Comparison of ENCODE assay signal across 18 cellular contexts in the genomic region with DNA sequence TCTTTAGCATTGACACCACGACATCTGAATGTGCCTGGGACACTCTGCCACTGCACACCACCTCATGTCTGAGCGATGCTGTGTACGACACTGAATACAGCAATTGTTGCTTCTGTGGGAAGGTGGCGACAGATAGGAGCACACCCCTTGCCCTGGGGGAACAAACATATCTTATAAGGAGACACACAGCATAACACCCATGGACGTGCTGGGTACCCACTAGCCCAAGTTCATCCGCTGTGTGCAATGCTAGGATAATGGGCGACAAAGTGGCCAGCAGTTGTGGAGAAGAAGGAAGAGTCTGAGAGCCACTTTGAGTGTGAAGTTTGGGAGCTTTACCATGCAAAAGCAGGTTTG.
A peak's percentile ranks its signal among the peaks of the same experiment; 100 is the strongest.
DNase-seq lines count a peak whose midpoint lies in the region; ATAC-seq, FAIRE-seq and TF ChIP-seq lines count a peak whose summit lies in the region.
"Had no signal": no experiment of that assay in that cellular context is flagged by ENCODE, and none has a peak within 500 bp of the region (broad histone marks: within the 10 kb centered on the region; RNA-seq: fewer than 3 reads in every experiment).

No MANE protein-coding gene starts in this region.

- H3K4me1 Mint-ChIP-seq in T-helper 17 cell (peaks cover 4% of the 10 kb centered on the region), glutamatergic neuron (ENCODE audit: low read depth, unreplicated experiment) (no peaks in the 10 kb centered on the region)
- H3K4me1 Mint-ChIP-seq in naive thymus-derived CD4-positive, alpha-beta T cell: peaks cover 0 to 5% (median 0%) of the 10 kb centered on the region in 7 donors

- peaks cover 3% of the 10 kb centered on the region for H3K9me3 Mint-ChIP-seq in glutamatergic neuron (ENCODE audit: unreplicated experiment)
- H3K9me3 Mint-ChIP-seq in naive thymus-derived CD4-positive, alpha-beta T cell: peaks cover 0 to 2% (median 0%) of the 10 kb centered on the region in 11 donors
- H3K9me3 Mint-ChIP-seq: CD4-positive, alpha-beta memory T cell; stimulated activated effector memory CD8-positive, alpha-beta T cell treated with anti-CD3 and anti-CD28 coated beads, Interleukin-12 subunit alpha, Interleukin-12 subunit beta, amount 100 ng/mL, for 72 hours had no signal

- peak overlapping the region; percentile 66; the same call in 1 of the 2 replicates for H3K4me2 ChIP-seq in HepG2 (ENCODE audit: low read depth, low read length)

- TF ChIP-seq EP300 in HepG2 (IDR thresholded peaks at IDR 0.05; ENCODE audit: low read depth in 2 of 2, low read length in 2 of 2) (no peak), HepG2 (CRISPR knock-in tag; IDR thresholded peaks at IDR 0.05; ENCODE audit: borderline replicate concordance) (no peak)

- CTCF ChIA-PET in HepG2 (lab: Yijun Ruan, JAX; ENCODE audit: low intra/inter-chr PET ratio, low total read pairs): interaction anchor here (1.8 kb wide), 1 partner anchor 222 kb away, joined by 11 read pairs; no protein-coding TSS in a partner anchor
- CTCF ChIA-PET in naive thymus-derived CD4-positive, alpha-beta T cell (lab: Charles Lee): interaction anchor here (1.0 to 2.8 kb wide), 9 partner anchors 73 to 223 kb away, joined by 3 to 18 read pairs (median 4); no protein-coding TSS in a partner anchor

- H3K27me3 Mint-ChIP-seq in T-helper 17 cell: peaks cover 41% of the 10 kb centered on the region
- H3K27me3 Mint-ChIP-seq in glutamatergic neuron (ENCODE audit: unreplicated experiment): peaks cover 6% of the 10 kb centered on the region
- H3K27me3 Mint-ChIP-seq in naive thymus-derived CD4-positive, alpha-beta T cell: peaks cover 0 to 7% (median 4%) of the 10 kb centered on the region in 5 donors

- H3K4me1 ChIP-seq in HepG2 (ENCODE audit: insufficient read depth, low read length) (peaks cover 51% of the 10 kb centered on the region), right lobe of liver (peaks cover 0 to 23% (median 8%) of the 10 kb centered on the region in 4 donors)
- no peaks in the 10 kb centered on the region for H3K4me1 ChIP-seq in naive thymus-derived CD4-positive, alpha-beta T cell (ENCODE audit: control insufficient read depth in 2 of 2, insufficient read depth in 2 of 2, low read length in 2 of 2)
- H3K4me1 ChIP-seq: pancreas, testis had no signal

- no TSS peak for BruUV-seq in HepG2 (replicated peaks; lab: Mats Ljungman, UMichigan)

- H3K27me3 ChIP-seq in HepG2 (ENCODE audit: control insufficient read depth in 1 of 2, insufficient read depth in 2 of 2, low read length in 2 of 2) (peaks cover 0 to 15% of the 10 kb centered on the region in 2 experiments; a peak in 2 of 5 replicates), right lobe of liver (no peaks in the 10 kb centered on the region)
- no peaks in the 10 kb centered on the region for H3K27me3 ChIP-seq in naive thymus-derived CD4-positive, alpha-beta T cell (ENCODE audit: control insufficient read depth in 2 of 2, insufficient read depth in 2 of 2, low read length in 2 of 2)
- H3K27me3 ChIP-seq: cardiac muscle cell, MG63, pancreas, SJSA1, testis had no signal

- no peak for TF ChIP-seq POLR2A in HepG2 (IDR thresholded peaks at IDR 0.05; ENCODE audit: insufficient read depth in 1 of 2, low read depth in 2 of 2, low read length in 2 of 2)
- TF ChIP-seq POLR2A in right lobe of liver (IDR thresholded peaks at IDR 0.05): no peak

- H3K27ac Mint-ChIP-seq in T-helper 17 cell (no peak overlapping the region), glutamatergic neuron (ENCODE audit: unreplicated experiment) (no peak overlapping the region)
- no peak overlapping the region for H3K27ac Mint-ChIP-seq in naive thymus-derived CD4-positive, alpha-beta T cell
- H3K27ac Mint-ChIP-seq: stimulated activated effector memory CD8-positive, alpha-beta T cell treated with anti-CD3 and anti-CD28 coated beads, Interleukin-12 subunit alpha, Interleukin-12 subunit beta, amount 100 ng/mL, for 72 hours had no signal

- H3K27ac ChIP-seq in HepG2 (ENCODE audit: extremely low read length, insufficient read depth, low read length) (no peak overlapping the region), right lobe of liver (no peak overlapping the region)
- no peak overlapping the region for H3K27ac ChIP-seq in naive thymus-derived CD4-positive, alpha-beta T cell (ENCODE audit: low read depth, low read length)
- H3K27ac ChIP-seq: cardiac muscle cell, pancreas, SJSA1, testis, WERI-Rb-1 had no signal

- H3K36me3 Mint-ChIP-seq in T-helper 17 cell (ENCODE audit: low read depth) (no peaks in the 10 kb centered on the region), glutamatergic neuron (ENCODE audit: unreplicated experiment) (no peaks in the 10 kb centered on the region)
- H3K36me3 Mint-ChIP-seq in naive thymus-derived CD4-positive, alpha-beta T cell: no peaks in the 10 kb centered on the region
- H3K36me3 Mint-ChIP-seq: CD4-positive, alpha-beta memory T cell; stimulated activated effector memory CD8-positive, alpha-beta T cell treated with anti-CD3 and anti-CD28 coated beads, Interleukin-12 subunit alpha, Interleukin-12 subunit beta, amount 100 ng/mL, for 72 hours had no signal

- peak; percentile 60 for FAIRE-seq in HepG2 (lab: Jason Lieb, UNC)
- FAIRE-seq: frontal cortex, pancreas had no signal

- no peak for ATAC-seq in HepG2
- no peak for ATAC-seq in right lobe of liver
- ATAC-seq in T-helper 17 cell: no peak
- no peak for ATAC-seq in left lobe of liver
- no peak for ATAC-seq in naive thymus-derived CD4-positive, alpha-beta T cell

- H3K36me3 ChIP-seq in HepG2 (replicated peaks in 1 of 2; ENCODE audit: control insufficient read depth in 1 of 2, insufficient read depth in 2 of 2, low read length in 2 of 2): no peaks in the 10 kb centered on the region
- H3K36me3 ChIP-seq in right lobe of liver: no peaks in the 10 kb centered on the region
- H3K36me3 ChIP-seq in naive thymus-derived CD4-positive, alpha-beta T cell (ENCODE audit: control insufficient read depth in 2 of 3, insufficient read depth in 3 of 3, low read length in 3 of 3): no peaks in the 10 kb centered on the region
- H3K36me3 ChIP-seq: cardiac muscle cell, MG63, pancreas, SJSA1, WERI-Rb-1 had no signal

- H4K20me1 ChIP-seq in HepG2 (ENCODE audit: insufficient read depth, low read length): no peaks in the 10 kb centered on the region

- H3K9me3 ChIP-seq in HepG2 (ENCODE audit: low read length) (no peaks in the 10 kb centered on the region), right lobe of liver (no peaks in the 10 kb centered on the region), T-helper 17 cell (ENCODE audit: control insufficient read depth, low read length, poor library complexity, severe bottlenecking) (no peaks in the 10 kb centered on the region)
- no peaks in the 10 kb centered on the region for H3K9me3 ChIP-seq in naive thymus-derived CD4-positive, alpha-beta T cell (ENCODE audit: control insufficient read depth in 2 of 3, low read length in 3 of 3)
- H3K9me3 ChIP-seq: MG63, pancreas, SJSA1, testis had no signal

- in situ Hi-C loops in HepG2 (cut with HindIII; ENCODE audit: extremely low pct_ligation_motif_present, low pct_unique_long_range_greater_than_20kb): loop anchor here (5.0 to 25.0 kb wide), 3 partner anchors 119 to 399 kb away; a partner anchor contains a TSS

- no peak overlapping the region for H2AFZ ChIP-seq in HepG2 (ENCODE audit: low read length)

- no peak for TF ChIP-seq CTCF in HepG2 (CRISPR knock-in tag; IDR thresholded peaks at IDR 0.05)
- no peak for TF ChIP-seq CTCF in right lobe of liver (IDR thresholded peaks at IDR 0.05)
- peak; percentile 9 for TF ChIP-seq CTCF in glutamatergic neuron (IDR thresholded peaks at IDR 0.05; ENCODE audit: partially characterized antibody, unreplicated experiment)
- TF ChIP-seq CTCF in GM10266 (IDR thresholded peaks at IDR 0.05; ENCODE audit: control insufficient read depth, insufficient read depth, low read depth, missing control alignments): no peak

- H3K4me3 Mint-ChIP-seq in T-helper 17 cell: peak overlapping the region; percentile 15
- no peak overlapping the region for H3K4me3 Mint-ChIP-seq in glutamatergic neuron (ENCODE audit: unreplicated experiment)
- H3K4me3 Mint-ChIP-seq in naive thymus-derived CD4-positive, alpha-beta T cell: peak overlapping the region in 1 of 10 donors; percentile 12
- H3K4me3 Mint-ChIP-seq: CD4-positive, alpha-beta memory T cell; stimulated activated effector memory CD8-positive, alpha-beta T cell treated with anti-CD3 and anti-CD28 coated beads, Interleukin-12 subunit alpha, Interleukin-12 subunit beta, amount 100 ng/mL, for 72 hours had no signal

- H3K79me2 ChIP-seq in HepG2 (ENCODE audit: insufficient read depth, low read length): no peaks in the 10 kb centered on the region

- TF ChIP-seq RAD21 in HepG2 (CRISPR knock-in tag; IDR thresholded peaks at IDR 0.05): no peak

- no peak overlapping the region for H3K4me3 ChIP-seq in HepG2 (replicated peaks in 1 of 3; ENCODE audit: insufficient read depth in 1 of 3, low read depth in 2 of 3, low read length in 3 of 3)
- no peak overlapping the region for H3K4me3 ChIP-seq in right lobe of liver
- no peak overlapping the region for H3K4me3 ChIP-seq in naive thymus-derived CD4-positive, alpha-beta T cell (ENCODE audit: low read length)
- H3K4me3 ChIP-seq: cardiac muscle cell, MG63, pancreas, SJSA1, testis had no signal

- DNase-seq in HepG2 (ENCODE audit: low spot score) (no peak), right lobe of liver (no peak), T-helper 17 cell (no peak), glutamatergic neuron (no peak), GM10266 (ENCODE audit: extremely low spot score) (no peak), left lobe of liver (ENCODE audit: low spot score) (no peak), HT-29 (ENCODE audit: low spot score) (no peak)
- DNase-seq in naive thymus-derived CD4-positive, alpha-beta T cell: no peak
- DNase-seq: NCI-H1417 treated with DMSO at 0.1 percent for 48 hours had no signal

- intact Hi-C loops in HepG2 (cut with micrococcal nuclease; ENCODE audit: unreplicated experiment): loop anchor here (1.0 to 5.0 kb wide), 3 partner anchors 119 to 222 kb away; no protein-coding TSS in a partner anchor
- intact Hi-C loops in right lobe of liver (cut with DNase I): no loop called here
- intact Hi-C loops in naive thymus-derived CD4-positive, alpha-beta T cell (cut with micrococcal nuclease): loop anchor here (1.0 to 5.0 kb wide), 7 partner anchors 11 to 222 kb away; no protein-coding TSS in a partner anchor

- WGBS in HepG2 (ENCODE audit: low lambda C conversion rate): 16% methylated on average over 4 of the region's 7 CpGs
- WGBS in right lobe of liver (ENCODE audit: insufficient coverage, low coverage, low lambda C conversion rate, missing lambda C conversion rate): 19% methylated on average over 3 of the region's 7 CpGs

- POLR2A ChIA-PET in HepG2 (lab: Yijun Ruan, JAX): no interaction called here
- POLR2A ChIA-PET in naive thymus-derived CD4-positive, alpha-beta T cell (lab: Charles Lee): no interaction called here

- H3K9ac ChIP-seq in HepG2 (ENCODE audit: insufficient read depth, low read depth, low read length): no peak overlapping the region

TF ChIP-seq in HepG2, 621 proteins besides CTCF, POLR2A, EP300 and RAD21 (continues in another document):
- 0 out of 2 replicates have a peak, but pooled peaks have one; percentile 33 for TF ChIP-seq ZNF468 (CRISPR knock-in tag; IDR thresholded peaks at IDR 0.05)

Comparison
In these comparisons a context has a peak if more than half of its experiments do, and no peak if none do; other contexts are left out.
1. intact Hi-C loops: an anchor here in HepG2 (1.0 to 5.0 kb wide) and naive thymus-derived CD4-positive, alpha-beta T cell (1.0 to 5.0 kb wide); none called in right lobe of liver.